24 cellular contexts compared by ENCODE assay signal in the genomic region with DNA sequence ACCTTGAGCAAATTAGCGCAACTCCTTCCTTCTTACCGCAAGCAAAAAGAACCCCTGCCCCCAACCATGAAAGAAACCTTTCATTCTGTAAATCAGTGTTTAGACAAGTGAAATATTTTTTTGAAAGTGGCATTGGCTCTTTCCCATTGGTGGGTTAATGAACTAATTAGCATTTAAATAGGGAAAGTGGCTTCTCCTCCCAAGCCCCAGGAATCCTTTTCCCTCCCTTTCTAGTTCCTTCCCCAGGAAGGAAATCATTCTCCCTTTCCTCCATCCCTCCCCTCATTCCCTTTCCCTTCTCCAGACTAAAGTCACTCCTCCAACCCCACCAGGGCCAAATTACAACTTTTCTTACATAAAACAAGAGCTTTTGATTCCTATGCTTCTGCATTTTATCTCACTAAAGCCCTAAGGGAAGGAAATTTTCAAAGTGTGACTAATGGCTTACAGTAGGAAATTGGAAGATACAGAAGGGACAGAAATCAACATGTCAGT. TPM values are rescaled to one million over a fixed set of nuclear protein-coding genes. Genes with fewer than 3 reads are reported as not detected.
DNase-seq lines count a peak whose midpoint lies in the region; ATAC-seq, FAIRE-seq and TF ChIP-seq lines count a peak whose summit lies in the region.
"Had no signal": no experiment of that assay in that cellular context is flagged by ENCODE, and none has a peak within 500 bp of the region (broad histone marks: within the 10 kb centered on the region; RNA-seq: fewer than 3 reads in every experiment).

No MANE protein-coding gene starts in this region.

- no peaks in the 10 kb centered on the region for H3K9me3 ChIP-seq in HUES6 (ENCODE audit: control insufficient read depth, insufficient read depth, low read depth, low read length)
- H3K9me3 ChIP-seq: BLaER1 treated with 17β-estradiol and CSF1 and Interleukin-3, amounts not matched to agents 10 nM and 100 nM; neutrophil; thoracic aorta had no signal

- ATAC-seq in HG03175 (IDR thresholded peaks at IDR 0.05; ENCODE audit: unreplicated experiment), result no peak

- CTCF ChIA-PET in BJ (lab: Yijun Ruan, JAX), result interaction anchor here (1.5 kb wide), 1 partner anchor 10 kb away, joined by 5 read pairs; no protein-coding TSS in a partner anchor

- POLR2A ChIA-PET in BJ (lab: Charles Lee), result no interaction called here

- peak; percentile 46 for DNase-seq in BJ (ENCODE audit: low read depth)
- peak; percentile 53 for DNase-seq in bronchial epithelial cell (ENCODE audit: low read depth)
- peak; percentile 32 for DNase-seq in iPS-NIHi7 (ENCODE audit: extremely low spot score)
- no peak for DNase-seq in SW 1271 (lab: John Stamatoyannopoulos, UW)
- no peak for DNase-seq in NK-92 treated with Interleukin-12 subunit alpha and Interleukin-12 subunit beta, amount 100 ng/mL, for 24 hours (lab: John Stamatoyannopoulos, UW)
- DNase-seq in activated CD4-positive, alpha-beta T cell treated with anti-CD3 and anti-CD28 coated beads, Interleukin-2, amount 50 U/mL, for 1 hour, result no peak
- DNase-seq: activated naive CD8-positive, alpha-beta T cell treated with anti-CD3 and anti-CD28 coated beads for 36 hours; KG1; midbrain; NCI-H1092; NCI-H2081; NCI-H510A; Right ventricle myocardium superior had no signal

- H3K9ac ChIP-seq in HUES6 (ENCODE audit: low read length), result no peak overlapping the region
- H3K9ac ChIP-seq: BLaER1 treated with 17β-estradiol and CSF1 and Interleukin-3, amounts not matched to agents 10 nM and 100 nM had no signal

- TF ChIP-seq CTCF in BJ (IDR thresholded peaks at IDR 0.05; ENCODE audit: insufficient read depth, low read depth, low read length), result no peak
- TF ChIP-seq CTCF in bronchial epithelial cell (IDR thresholded peaks at IDR 0.05; ENCODE audit: insufficient read depth, low read length, severe bottlenecking), result no peak

- H3K27me3 ChIP-seq in BJ (ENCODE audit: control insufficient read depth, insufficient read depth, low read length), result no peaks in the 10 kb centered on the region
- no peaks in the 10 kb centered on the region for H3K27me3 ChIP-seq in HUES6 (ENCODE audit: control insufficient read depth, insufficient read depth, low read length)
- no peaks in the 10 kb centered on the region for H3K27me3 ChIP-seq in bronchial epithelial cell (ENCODE audit: control insufficient read depth, insufficient read depth, low read length)
- H3K27me3 ChIP-seq: BLaER1 treated with 17β-estradiol and CSF1 and Interleukin-3, amounts not matched to agents 10 nM and 100 nM; neutrophil had no signal

- H3K4me1 ChIP-seq in HUES6 (ENCODE audit: control insufficient read depth, insufficient read depth, low read length), result 0 out of 2 replicates have a peak, but pooled peaks cover 9% of the 10 kb centered on the region
- H3K4me1 ChIP-seq: BLaER1 treated with 17β-estradiol and CSF1 and Interleukin-3, amounts not matched to agents 10 nM and 100 nM had no signal

- H3K4me3 ChIP-seq in BJ (ENCODE audit: low read depth, low read length) (no peak overlapping the region), HUES6 (ENCODE audit: low read depth, low read length) (peak overlapping the region; percentile 33), bronchial epithelial cell (ENCODE audit: low read depth, low read length) (no peak overlapping the region)
- H3K4me3 ChIP-seq: BLaER1 treated with 17β-estradiol and CSF1 and Interleukin-3, amounts not matched to agents 10 nM and 100 nM; thoracic aorta had no signal

- no peak for FAIRE-seq in bronchial epithelial cell (lab: Jason Lieb, UNC)
- FAIRE-seq: D721Med, GM12892 had no signal

- H3K27ac ChIP-seq in HUES6 (ENCODE audit: low read depth, low read length), result no peak overlapping the region
- H3K27ac ChIP-seq: BLaER1 treated with 17β-estradiol and CSF1 and Interleukin-3, amounts not matched to agents 10 nM and 100 nM; neutrophil; thoracic aorta; VCaP had no signal

- no peaks in the 10 kb centered on the region for H3K36me3 ChIP-seq in BJ (ENCODE audit: control insufficient read depth, insufficient read depth, low read length)
- no peaks in the 10 kb centered on the region for H3K36me3 ChIP-seq in HUES6 (ENCODE audit: control insufficient read depth, insufficient read depth, low read length)
- no peaks in the 10 kb centered on the region for H3K36me3 ChIP-seq in bronchial epithelial cell (ENCODE audit: control insufficient read depth, insufficient read depth, low read length)
- H3K36me3 ChIP-seq: BLaER1 treated with 17β-estradiol and CSF1 and Interleukin-3, amounts not matched to agents 10 nM and 100 nM; neutrophil; thoracic aorta had no signal

RNA-seq across cellular contexts. Expression of a gene that starts 22.9 kb away (rescaled TPM):
- 80.4 and 146 TPM in 2 replicates for polyA plus RNA-seq in BJ (2011; rRNA removed)
- polyA minus RNA-seq in BJ (2011; rRNA and poly(A)+ RNA removed), result 65.4 and 111 TPM in 2 replicates
- total RNA-seq in bronchial epithelial cell, result 3.1 and 5.5 TPM in 2 replicates

RNA-seq across cellular contexts. Expression of a gene that starts 37.8 kb away (rescaled TPM):
- polyA plus RNA-seq in BJ (2011; rRNA removed), result 19.5 and 20.1 TPM in 2 replicates
- polyA minus RNA-seq in BJ (2011; rRNA and poly(A)+ RNA removed), result 6.8 and 8.3 TPM in 2 replicates
- not detected in 2 replicates for total RNA-seq in bronchial epithelial cell
- total RNA-seq: activated naive CD8-positive, alpha-beta T cell treated with anti-CD3 and anti-CD28 coated beads for 36 hours; activated T-helper 1 cell treated with anti-CD3 and anti-CD28 coated beads, Interleukin-12 subunit alpha, Interleukin-12 subunit beta, Interleukin-2, Interleukin-4 antibody, amounts not matched to agents 30 ng/mL and 10 ng/mL and 1 ng/mL, durations not matched to agents 14 hours and 24 hours and 36 hours; fibroblast of lung had no signal
- polyA plus RNA-seq: fibroblast of lung had no signal

RNA-seq across cellular contexts. Expression of a gene that starts 54.4 kb away (rescaled TPM):
- not detected in 2 replicates for polyA plus RNA-seq in BJ (2011; rRNA removed)
- not detected in 2 replicates for polyA minus RNA-seq in BJ (2011; rRNA and poly(A)+ RNA removed)
- not detected in 2 replicates for total RNA-seq in bronchial epithelial cell
- total RNA-seq: A172; activated naive CD8-positive, alpha-beta T cell treated with anti-CD3 and anti-CD28 coated beads for 36 hours; activated T-helper 1 cell treated with anti-CD3 and anti-CD28 coated beads, Interleukin-12 subunit alpha, Interleukin-12 subunit beta, Interleukin-2, Interleukin-4 antibody, amounts not matched to agents 30 ng/mL and 10 ng/mL and 1 ng/mL, durations not matched to agents 14 hours and 24 hours and 36 hours; fibroblast of lung; Right ventricle myocardium superior; thoracic aorta had no signal
- polyA plus RNA-seq: fibroblast of lung had no signal

Comparison
In these comparisons a context has a peak if more than half of its experiments do, and no peak if none do; other contexts are left out.
1. DNase-seq: peak in BJ (single experiment), bronchial epithelial cell (single experiment) and iPS-NIHi7 (single experiment); none in SW 1271 (0 of 2), NK-92 treated with Interleukin-12 subunit alpha and Interleukin-12 subunit beta, amount 100 ng/mL, for 24 hours (single experiment) and activated CD4-positive, alpha-beta T cell treated with anti-CD3 and anti-CD28 coated beads, Interleukin-2, amount 50 U/mL, for 1 hour (single experiment).